ENCODE assay signal across 13 cellular contexts in genomic region chr1:167409183-167409582, GRCh38.
DNase-seq lines count a peak whose midpoint lies in the region; ATAC-seq and TF ChIP-seq lines count a peak whose summit lies in the region.
"Had no signal": no experiment of that assay in that cellular context is flagged by ENCODE, and none has a peak within 500 bp of the region (broad histone marks: within the 10 kb centered on the region; RNA-seq: fewer than 3 reads in every experiment).

No MANE protein-coding gene starts in this region.

- intact Hi-C loops in MCF 10A (cut with micrococcal nuclease): no loop called here
- intact Hi-C loops in breast epithelium (cut with DNase I; ENCODE audit: low total_unique reads): no loop called here
- intact Hi-C loops in PC-9 (cut with micrococcal nuclease; ENCODE audit: unreplicated experiment): loop anchor here (1.0 to 10.0 kb wide), 2 partner anchors 12 to 676 kb away; no protein-coding TSS in a partner anchor
- intact Hi-C loops in spleen (cut with DNase I; ENCODE audit: low total_unique reads): no loop called here

- ATAC-seq in GM21526 (IDR thresholded peaks at IDR 0.05; ENCODE audit: low FRiP score, unreplicated experiment): no peak

- no peak overlapping the region for H3K27ac Mint-ChIP-seq in MCF 10A (ENCODE audit: low read depth, unreplicated experiment)

- no peak overlapping the region for H3K4me3 Mint-ChIP-seq in MCF 10A (ENCODE audit: unreplicated experiment)

- no peak for TF ChIP-seq POLR2A in breast epithelium (IDR thresholded peaks at IDR 0.05)
- no peak for TF ChIP-seq POLR2A in spleen (IDR thresholded peaks at IDR 0.05)

- H3K9me3 Mint-ChIP-seq in MCF 10A (ENCODE audit: unreplicated experiment): no peaks in the 10 kb centered on the region

- H2AFZ ChIP-seq in PC-9: no peak overlapping the region

- no peaks in the 10 kb centered on the region for H4K20me1 ChIP-seq in PC-9 (ENCODE audit: insufficient read depth)
- H4K20me1 ChIP-seq: BLaER1 treated with 17β-estradiol and CSF1 and Interleukin-3, amounts not matched to agents 10 nM and 100 nM had no signal

- peak; percentile 48 for DNase-seq in MCF 10A (ENCODE audit: unreplicated experiment)
- DNase-seq in breast epithelium (ENCODE audit: low spot score in 2 of 2): no peak
- no peak for DNase-seq in PC-9
- DNase-seq in epithelial cell of proximal tubule (ENCODE audit: low read depth): no peak
- DNase-seq in spleen: no peak
- no peak for DNase-seq in CD1c-positive myeloid dendritic cell (ENCODE audit: extremely low spot score)
- DNase-seq in HuH-7 (ENCODE audit: low spot score): no peak
- DNase-seq: NCI-H446; occipital lobe; stimulated activated CD4-positive, alpha-beta T cell treated with anti-CD3 and anti-CD28 coated beads, Interleukin-4, amount 100 ng/mL, for 4 hours had no signal

- peaks cover 7% of the 10 kb centered on the region; the same call in 1 of the 2 replicates for H3F3A ChIP-seq in PC-9 (ENCODE audit: insufficient read depth, low read depth)

- H3K4me1 ChIP-seq in breast epithelium (no peaks in the 10 kb centered on the region), PC-9 (replicated peaks; ENCODE audit: insufficient read depth) (peaks cover 10% of the 10 kb centered on the region), spleen (no peaks in the 10 kb centered on the region)
- H3K4me1 ChIP-seq: ascending aorta had no signal

- no peaks in the 10 kb centered on the region for H3K9me2 ChIP-seq in PC-9 (ENCODE audit: insufficient read depth)

- POLR2A ChIA-PET in MCF 10A (lab: Yijun Ruan, JAX) (interaction anchor here (0.6 kb wide), 1 partner anchor 145 kb away, joined by 3 read pairs; the partner anchor contains the start of gene CREG1), PC-9 (lab: Charles Lee; ENCODE audit: unreplicated experiment) (no interaction called here)

- H3K4me1 Mint-ChIP-seq in MCF 10A (ENCODE audit: insufficient read depth, unreplicated experiment): peaks cover 6% of the 10 kb centered on the region

- H3K27ac ChIP-seq in breast epithelium: no peak overlapping the region
- H3K27ac ChIP-seq in PC-9: no peak overlapping the region
- no peak overlapping the region for H3K27ac ChIP-seq in spleen
- H3K27ac ChIP-seq: ascending aorta; BLaER1 treated with 17β-estradiol and CSF1 and Interleukin-3, amounts not matched to agents 10 nM and 100 nM had no signal

- H3K27me3 ChIP-seq in breast epithelium: no peaks in the 10 kb centered on the region
- no peaks in the 10 kb centered on the region for H3K27me3 ChIP-seq in PC-9 (ENCODE audit: insufficient read depth, low read depth)
- no peaks in the 10 kb centered on the region for H3K27me3 ChIP-seq in spleen (replicated peaks in 1 of 7)
- H3K27me3 ChIP-seq: ascending aorta; BLaER1 treated with 17β-estradiol and CSF1 and Interleukin-3, amounts not matched to agents 10 nM and 100 nM had no signal

- peak; percentile 19 for TF ChIP-seq CTCF in MCF 10A (IDR thresholded peaks at IDR 0.05; ENCODE audit: unreplicated experiment)
- no peak for TF ChIP-seq CTCF in breast epithelium (IDR thresholded peaks at IDR 0.05)
- TF ChIP-seq CTCF in PC-9 (conservative IDR thresholded peaks at IDR 0.05): peak; percentile 54; the same call in 1 of the 2 replicates
- peak; percentile 40 for TF ChIP-seq CTCF in epithelial cell of proximal tubule (conservative IDR thresholded peaks at IDR 0.05; ENCODE audit: low read depth, low read length)
- TF ChIP-seq CTCF in spleen (IDR thresholded peaks at IDR 0.05 in 8 of 11, conservative IDR thresholded peaks at IDR 0.05 in 3 of 11): no peak

- no peaks in the 10 kb centered on the region for H3K27me3 Mint-ChIP-seq in MCF 10A (ENCODE audit: insufficient read depth, unreplicated experiment)

- peaks cover 21% of the 10 kb centered on the region for H3K36me3 Mint-ChIP-seq in MCF 10A (ENCODE audit: insufficient read depth, unreplicated experiment)

- H3K4me3 ChIP-seq in breast epithelium: no peak overlapping the region
- H3K4me3 ChIP-seq in PC-9: no peak overlapping the region
- no peak overlapping the region for H3K4me3 ChIP-seq in epithelial cell of proximal tubule (ENCODE audit: low read depth, low read length)
- H3K4me3 ChIP-seq in spleen: no peak overlapping the region
- H3K4me3 ChIP-seq: ascending aorta; BLaER1 treated with 17β-estradiol and CSF1 and Interleukin-3, amounts not matched to agents 10 nM and 100 nM had no signal

- CTCF ChIA-PET in MCF 10A (lab: Yijun Ruan, JAX) (interaction anchor here (0.5 to 8.8 kb wide), 11 partner anchors 8 to 410 kb away, joined by 3 to 54 read pairs (median 5); no protein-coding TSS in a partner anchor), PC-9 (lab: Charles Lee) (interaction anchor here (0.6 kb wide), 1 partner anchor 95 kb away, joined by 4 read pairs; no protein-coding TSS in a partner anchor)

- H3K79me2 ChIP-seq in PC-9 (ENCODE audit: low read depth): no peaks in the 10 kb centered on the region

- WGBS in spleen, 5 donors: 85 to 100% (median 97%) methylated on average over 1 of the region's 1 CpG

- BruUV-seq in MCF 10A (replicated peaks; lab: Mats Ljungman, UMichigan) (no TSS peak), PC-9 (replicated peaks; lab: Mats Ljungman, UMichigan) (no TSS peak)

- H3K36me3 ChIP-seq in breast epithelium (no peaks in the 10 kb centered on the region), PC-9 (ENCODE audit: low read depth) (0 out of 2 replicates have a peak, but pooled peaks cover 6% of the 10 kb centered on the region), spleen (peaks cover 0 to 90% (median 25%) of the 10 kb centered on the region in 6 donors)

- H3K9me3 ChIP-seq in breast epithelium: no peaks in the 10 kb centered on the region
- H3K9me3 ChIP-seq in PC-9 (ENCODE audit: insufficient read depth, low read depth): no peaks in the 10 kb centered on the region; the same call in 1 of the 2 replicates
- no peaks in the 10 kb centered on the region for H3K9me3 ChIP-seq in spleen
- H3K9me3 ChIP-seq: ascending aorta; BLaER1 treated with 17β-estradiol and CSF1 and Interleukin-3, amounts not matched to agents 10 nM and 100 nM had no signal

- H3K4me2 ChIP-seq in PC-9: no peak overlapping the region
- H3K4me2 ChIP-seq: BLaER1 treated with 17β-estradiol and CSF1 and Interleukin-3, amounts not matched to agents 10 nM and 100 nM had no signal

Comparison
In these comparisons a context has a peak if more than half of its experiments do, and no peak if none do; other contexts are left out.
1. CTCF ChIP-seq: peak in MCF 10A (single experiment), PC-9 (single experiment) and epithelial cell of proximal tubule (single experiment); none in breast epithelium (0 of 3) and spleen (0 of 11).